Comparison of ENCODE assay signal across 8 cellular contexts in genomic region chr19:45423033-45423588, GRCh38. TPM values are rescaled to one million over a fixed set of nuclear protein-coding genes. Genes with fewer than 3 reads are reported as not detected.
DNase-seq lines count a peak whose midpoint lies in the region; ATAC-seq and TF ChIP-seq lines count a peak whose summit lies in the region.

No MANE protein-coding gene starts in this region.

- no peaks in the 10 kb centered on the region for H4K20me1 ChIP-seq in SU-DHL-6 (ENCODE audit: low read depth, low read length)

- intact Hi-C loops in CD4-positive, alpha-beta T cell (cut with DNase I, micrococcal nuclease): loop anchor here in 1 of 2 experiments (10.0 kb wide), 1 partner anchor 162 kb away; the partner anchor contains the start of gene OPA3
- intact Hi-C loops in ovary (cut with DNase I): loop anchor here in 2 of 4 donors (2.0 to 10.0 kb wide), 2 partner anchors 18 to 262 kb away; no protein-coding TSS in a partner anchor

- H3K36me3 Mint-ChIP-seq in CD4-positive, alpha-beta T cell (ENCODE audit: low read depth): peaks cover 36% of the 10 kb centered on the region
- H3K36me3 Mint-ChIP-seq in effector memory CD8-positive, alpha-beta T cell (ENCODE audit: insufficient read depth): peaks cover 15% of the 10 kb centered on the region

- no peak for TF ChIP-seq CTCF in CD4-positive, alpha-beta T cell (IDR thresholded peaks at IDR 0.05)
- TF ChIP-seq CTCF in SU-DHL-6 (IDR thresholded peaks at IDR 0.05; ENCODE audit: insufficient read depth, low read length, poor library complexity, severe bottlenecking) (no peak), ovary (IDR thresholded peaks at IDR 0.05) (no peak)

- H2AFZ ChIP-seq in SU-DHL-6 (ENCODE audit: low read depth, low read length, severe bottlenecking): peak overlapping the region; percentile 61

- CTCF ChIA-PET in CD4-positive, alpha-beta T cell (lab: Charles Lee): interaction anchor here (0.7 to 3.0 kb wide), 2 partner anchors 16 to 29 kb away, joined by 4 to 20 read pairs; no protein-coding TSS in a partner anchor

- POLR2A ChIA-PET in CD4-positive, alpha-beta T cell (lab: Charles Lee): no interaction called here

- H3K27me3 ChIP-seq in CD4-positive, alpha-beta T cell (ENCODE audit: control insufficient read depth, insufficient read depth, low read length): no peaks in the 10 kb centered on the region
- H3K27me3 ChIP-seq in SU-DHL-6 (ENCODE audit: low read length) (no peaks in the 10 kb centered on the region), ovary (no peaks in the 10 kb centered on the region)

- H3K4me3 ChIP-seq in SU-DHL-6 (ENCODE audit: insufficient read depth, low read length, poor library complexity, severe bottlenecking) (peak overlapping the region; percentile 64), ovary (peak overlapping the region; percentile 63)

- H3K36me3 ChIP-seq in SU-DHL-6 (ENCODE audit: low read length): no peaks in the 10 kb centered on the region
- H3K36me3 ChIP-seq in ovary: no peaks in the 10 kb centered on the region

- peak overlapping the region; percentile 71 for H3K9ac ChIP-seq in SU-DHL-6 (ENCODE audit: low read length)

- peaks cover 53% of the 10 kb centered on the region for H3K4me1 Mint-ChIP-seq in CD4-positive, alpha-beta T cell (ENCODE audit: low read depth)
- H3K4me1 Mint-ChIP-seq in effector memory CD8-positive, alpha-beta T cell (ENCODE audit: low read depth in 2 of 2): peaks cover 33 to 40% of the 10 kb centered on the region in 2 donors

- peaks cover 18% of the 10 kb centered on the region for H3F3A ChIP-seq in SU-DHL-6 (ENCODE audit: insufficient read depth)

- peak overlapping the region; percentile 92 for H3K4me3 Mint-ChIP-seq in CD4-positive, alpha-beta T cell
- peak overlapping the region; percentile 88 to 99 for H3K4me3 Mint-ChIP-seq in effector memory CD8-positive, alpha-beta T cell

- H3K79me2 ChIP-seq in SU-DHL-6 (ENCODE audit: insufficient read depth, low read length): no peaks in the 10 kb centered on the region

- H3K27ac ChIP-seq in CD4-positive, alpha-beta T cell (ENCODE audit: low read depth, low read length): peak overlapping the region; percentile 54
- H3K27ac ChIP-seq in SU-DHL-6 (ENCODE audit: low read depth, low read length): peak overlapping the region; percentile 30; the same call in 1 of the 2 replicates
- peak overlapping the region; percentile 42 to 87 for H3K27ac ChIP-seq in ovary

- ATAC-seq in CD4-positive, alpha-beta T cell (ENCODE audit: poor library complexity): peak; percentile 67
- peak; percentile 69 for ATAC-seq in effector memory CD8-positive, alpha-beta T cell (replicated peaks)
- no peak for ATAC-seq in GM18870 (IDR thresholded peaks at IDR 0.05; ENCODE audit: unreplicated experiment)
- no peak for ATAC-seq in GM18502 (IDR thresholded peaks at IDR 0.05; ENCODE audit: poor library complexity, unreplicated experiment)

- peaks cover 6% of the 10 kb centered on the region for H3K27me3 Mint-ChIP-seq in CD4-positive, alpha-beta T cell
- no peaks in the 10 kb centered on the region for H3K27me3 Mint-ChIP-seq in effector memory CD8-positive, alpha-beta T cell

- no peak for TF ChIP-seq EP300 in ovary (IDR thresholded peaks at IDR 0.05)

- 9 to 13% (median 11%) methylated on average over 20 of the region's 20 CpGs for WGBS in ovary, 3 donors

- H3K9me2 ChIP-seq in SU-DHL-6 (replicated peaks; ENCODE audit: insufficient read depth, low read length): no peaks in the 10 kb centered on the region

- TF ChIP-seq POLR2A in ovary (IDR thresholded peaks at IDR 0.05): no peak

- peak in 8 of 10 experiments; percentile 58 to 82 (median 73) for DNase-seq in CD4-positive, alpha-beta T cell
- DNase-seq in effector memory CD8-positive, alpha-beta T cell: peak in 2 of 3 experiments; percentile 70 to 78
- DNase-seq in ovary (peak in 1 of 5 donors; percentile 98), NCI-H1048 (lab: John Stamatoyannopoulos, UW) (no peak), AG20443 (ENCODE audit: low spot score) (no peak)

- no peaks in the 10 kb centered on the region for H3K9me3 Mint-ChIP-seq in CD4-positive, alpha-beta T cell
- no peaks in the 10 kb centered on the region for H3K9me3 Mint-ChIP-seq in effector memory CD8-positive, alpha-beta T cell

- no peaks in the 10 kb centered on the region for H3K9me3 ChIP-seq in CD4-positive, alpha-beta T cell (ENCODE audit: control insufficient read depth, low read length)
- no peaks in the 10 kb centered on the region for H3K9me3 ChIP-seq in SU-DHL-6 (ENCODE audit: insufficient read depth, low read length)
- no peaks in the 10 kb centered on the region for H3K9me3 ChIP-seq in ovary

- H3K27ac Mint-ChIP-seq in CD4-positive, alpha-beta T cell: peak overlapping the region; percentile 80
- H3K27ac Mint-ChIP-seq in effector memory CD8-positive, alpha-beta T cell: peak overlapping the region; percentile 84 to 96

- H3K4me1 ChIP-seq in ovary (ENCODE audit: insufficient read depth): peaks cover 8% of the 10 kb centered on the region

- peak overlapping the region; percentile 91 for H3K4me2 ChIP-seq in SU-DHL-6 (ENCODE audit: low read depth, low read length, poor library complexity, severe bottlenecking)

RNA-seq across cellular contexts. Expression of gene ERCC1, which starts 0.6 kb away (rescaled TPM):
- 10 to 100 TPM; 32.5 to 32.6 TPM for total RNA-seq in CD4-positive, alpha-beta T cell
- total RNA-seq in ovary: 10 to 100 TPM; 70.7 to 98.6 (median 83.9) TPM
- polyA plus RNA-seq in ovary: 10 to 100 TPM; 41.1 to 64.3 TPM

RNA-seq across cellular contexts. Expression of gene POLR1G, which starts 16.7 kb away (rescaled TPM):
- total RNA-seq in CD4-positive, alpha-beta T cell: under 1 TPM; 0.16 to 0.28 TPM
- 1 to 10 TPM; 1.5 to 8.5 (median 6.5) TPM for total RNA-seq in ovary
- polyA plus RNA-seq in ovary: 1 to 10 TPM; 2.7 to 5.4 TPM

RNA-seq across cellular contexts. Expression of gene PPP1R13L, which starts 18.2 kb away (rescaled TPM):
- total RNA-seq in CD4-positive, alpha-beta T cell: 1 to 10 TPM; 1.5 to 3.7 TPM
- total RNA-seq in ovary: 10 to 100 TPM in 5 of 7 donors, 1 to 10 TPM in 2; 6.8 to 29.1 (median 16.7) TPM
- 10 to 100 TPM; 10.6 to 13.3 TPM for polyA plus RNA-seq in ovary

RNA-seq across cellular contexts. Expression of gene FOSB, which starts 44.7 kb away (rescaled TPM):
- total RNA-seq in CD4-positive, alpha-beta T cell: 100 to 1,000 TPM; 422 to 424 TPM
- total RNA-seq in ovary: 100 to 1,000 TPM in 3 of 7 donors, 10 to 100 TPM in 2, 1 to 10 TPM in 2; 2.9 to 295 (median 44.3) TPM
- 100 to 1,000 TPM in 1 of 2 donors, 1 to 10 TPM in 1; 4.9 to 142 TPM for polyA plus RNA-seq in ovary

RNA-seq across cellular contexts. Expression of gene ERCC2, which starts 52.7 kb away (rescaled TPM):
- 1 to 10 TPM; 8.7 to 9.6 TPM for total RNA-seq in CD4-positive, alpha-beta T cell
- 10 to 100 TPM in 6 of 7 donors, 1 to 10 TPM in 1; 6.3 to 18.6 (median 17.3) TPM for total RNA-seq in ovary
- polyA plus RNA-seq in ovary: 10 to 100 TPM; 13.1 to 13.3 TPM

Comparison
In these comparisons a context has a peak if more than half of its experiments do, and no peak if none do; other contexts are left out.
1. ATAC-seq: peak in CD4-positive, alpha-beta T cell (single experiment) and effector memory CD8-positive, alpha-beta T cell (single experiment); none in GM18870 (single experiment) and GM18502 (single experiment).
2. DNase-seq: peak in CD4-positive, alpha-beta T cell (8 of 10) and effector memory CD8-positive, alpha-beta T cell (2 of 3); none in NCI-H1048 (single experiment) and AG20443 (single experiment).
3. Peak in every context shown above with its lines, with median percentiles within 50 percentile points of each other: H3K27ac ChIP-seq.